In genomic region chr6:2791124-2792050, GRCh38 we compare ENCODE assay signal across 8 cellular contexts. TPM values are rescaled to one million over a fixed set of nuclear protein-coding genes. Genes with fewer than 3 reads are reported as not detected.
DNase-seq lines count a peak whose midpoint lies in the region; ATAC-seq and TF ChIP-seq lines count a peak whose summit lies in the region.

No MANE protein-coding gene starts in this region.

- TF ChIP-seq POLR2A in GM18505 (IDR thresholded peaks at IDR 0.05; ENCODE audit: borderline replicate concordance, extremely low read depth, insufficient read depth, insufficient read length), result no peak

- ATAC-seq in left ventricle myocardium superior (peak; percentile 88), GM18505 (IDR thresholded peaks at IDR 0.05; ENCODE audit: unreplicated experiment) (no peak)

- H3K36me3 ChIP-seq in SJSA1, result peaks cover 20% of the 10 kb centered on the region
- H3K36me3 ChIP-seq in ascending aorta, result peaks cover 0 to 5% of the 10 kb centered on the region in 2 donors
- no peaks in the 10 kb centered on the region for H3K36me3 ChIP-seq in rectal smooth muscle tissue (ENCODE audit: control insufficient read depth, insufficient read depth, low read length)

- intact Hi-C loops in ascending aorta (cut with DNase I), result loop anchor here (1.0 to 2.0 kb wide), 5 partner anchors 27 to 197 kb away; partner anchors contain the start of gene SERPINB1
- intact Hi-C loops in left ventricle myocardium superior (cut with micrococcal nuclease), result loop anchor here (10.0 kb wide), 1 partner anchor 53 kb away; the partner anchor contains the start of gene SERPINB1

- in situ Hi-C loops in GM13977 (cut with MboI; ENCODE audit: low pct_unique_long_range_greater_than_20kb, low sequenced_read_pairs, unreplicated experiment), result no loop called here

- H3K27me3 ChIP-seq in SJSA1 (replicated peaks), result no peaks in the 10 kb centered on the region
- H3K27me3 ChIP-seq in ascending aorta, result no peaks in the 10 kb centered on the region
- no peaks in the 10 kb centered on the region for H3K27me3 ChIP-seq in rectal smooth muscle tissue (ENCODE audit: control insufficient read depth, insufficient read depth, low read length)

- H3K27ac ChIP-seq in SJSA1 (peak overlapping the region; percentile 99), ascending aorta (peak overlapping the region; percentile 89 to 95), rectal smooth muscle tissue (ENCODE audit: low read depth, low read length) (peak overlapping the region; percentile 82)

- TF ChIP-seq CTCF in GM13977 (IDR thresholded peaks at IDR 0.05; ENCODE audit: extremely low read depth, insufficient read depth, missing control alignments) (peak; percentile 64), ascending aorta (IDR thresholded peaks at IDR 0.05) (peak; percentile 74 to 90 (median 77))

- H3K4me3 ChIP-seq in Jurkat, Clone E6-1 (ENCODE audit: low read length), result no peak overlapping the region
- peak overlapping the region; percentile 10; the same call in 1 of the 2 replicates for H3K4me3 ChIP-seq in SJSA1
- peak overlapping the region in 1 of 2 donors; percentile 49 for H3K4me3 ChIP-seq in ascending aorta
- H3K4me3 ChIP-seq in rectal smooth muscle tissue (ENCODE audit: low read length), result no peak overlapping the region

- no peaks in the 10 kb centered on the region for H3K9me3 ChIP-seq in SJSA1 (replicated peaks)
- no peaks in the 10 kb centered on the region for H3K9me3 ChIP-seq in ascending aorta

- H3K4me1 ChIP-seq in SJSA1 (replicated peaks) (peaks cover 63% of the 10 kb centered on the region), ascending aorta (peaks cover 9 to 34% of the 10 kb centered on the region in 2 donors), rectal smooth muscle tissue (ENCODE audit: control insufficient read depth, insufficient read depth, low read length) (peaks cover 13% of the 10 kb centered on the region)

- DNase-seq in AG08395 (ENCODE audit: low spot score) (peak; percentile 87), GM13977 (ENCODE audit: low spot score) (peak; percentile 72), SJSA1 (ENCODE audit: low read depth in 1 of 2, low spot score in 2 of 2) (peak; percentile 82 to 89), ascending aorta (ENCODE audit: low spot score in 2 of 2) (peak; percentile 36 to 92), left ventricle myocardium superior (peak; percentile 54)
- peak; percentile 28 for DNase-seq in Jurkat, Clone E6-1 (ENCODE audit: low read depth, low spot score)

- H3K9ac ChIP-seq in rectal smooth muscle tissue (ENCODE audit: low read length), result no peak overlapping the region

RNA-seq across cellular contexts. Expression of gene WRNIP1, which starts 26.2 kb away (rescaled TPM):
- polyA plus RNA-seq in Jurkat, Clone E6-1 (2012; ENCODE audit: insufficient read depth, insufficient read length), result 65.2 TPM
- 122 and 130 TPM in 2 replicates for total RNA-seq in SJSA1 (2014; rRNA removed; shearing (Covaris generic))
- total RNA-seq in ascending aorta, result 100 TPM
- 45.1 TPM for total RNA-seq in left ventricle myocardium superior

RNA-seq across cellular contexts. Expression of gene MYLK4, which starts 40.7 kb away (rescaled TPM):
- not detected for polyA plus RNA-seq in Jurkat, Clone E6-1 (2012; ENCODE audit: insufficient read depth, insufficient read length)
- 0.26 TPM in 1 of 2 replicates, not detected in the other for total RNA-seq in SJSA1 (2014; rRNA removed; shearing (Covaris generic))
- total RNA-seq in ascending aorta (not detected), left ventricle myocardium superior (2.5 TPM)

RNA-seq across cellular contexts. Expression of gene SERPINB1, which starts 50.3 kb away (rescaled TPM):
- polyA plus RNA-seq in Jurkat, Clone E6-1 (2012; ENCODE audit: insufficient read depth, insufficient read length), result not detected
- total RNA-seq in SJSA1 (2014; rRNA removed; shearing (Covaris generic)), result 22.6 and 28.0 TPM in 2 replicates
- total RNA-seq in ascending aorta (14.0 TPM), left ventricle myocardium superior (25.4 TPM)

Comparison
In these comparisons a context has a peak if more than half of its experiments do, and no peak if none do; other contexts are left out.
1. DNase-seq: peak in every context shown above with its lines; median percentile 87 in AG08395; 86 in SJSA1; 72 in GM13977; 64 in ascending aorta; 54 in left ventricle myocardium superior; 28 in Jurkat, Clone E6-1.